2 cellular contexts compared by ENCODE assay signal in the genomic region with DNA sequence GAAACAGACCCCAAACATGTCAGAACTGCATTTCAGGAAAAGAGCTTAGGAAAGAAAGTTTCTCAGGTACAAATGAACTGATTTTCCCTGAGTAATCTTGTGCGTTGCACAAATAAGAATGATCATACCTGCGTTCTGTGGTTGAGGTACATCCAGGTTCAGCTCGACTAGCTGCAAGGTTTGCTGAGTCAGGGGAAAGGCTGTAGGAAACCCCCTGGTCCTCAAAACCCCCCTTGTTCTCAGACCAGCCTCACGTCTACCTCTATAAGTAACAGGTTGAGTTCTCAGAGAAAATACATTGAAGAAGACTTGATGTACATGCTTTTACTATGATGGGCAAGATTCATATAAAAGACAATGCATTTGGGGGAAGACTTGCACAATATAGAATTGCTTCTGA.
TF ChIP-seq lines count a peak whose summit lies in the region.

No MANE protein-coding gene starts in this region.

TF ChIP-seq in GM23338, 12 proteins besides CTCF, POLR2A, EP300 and RAD21 (continued from another document):
- TF ChIP-seq, protein P1, sequence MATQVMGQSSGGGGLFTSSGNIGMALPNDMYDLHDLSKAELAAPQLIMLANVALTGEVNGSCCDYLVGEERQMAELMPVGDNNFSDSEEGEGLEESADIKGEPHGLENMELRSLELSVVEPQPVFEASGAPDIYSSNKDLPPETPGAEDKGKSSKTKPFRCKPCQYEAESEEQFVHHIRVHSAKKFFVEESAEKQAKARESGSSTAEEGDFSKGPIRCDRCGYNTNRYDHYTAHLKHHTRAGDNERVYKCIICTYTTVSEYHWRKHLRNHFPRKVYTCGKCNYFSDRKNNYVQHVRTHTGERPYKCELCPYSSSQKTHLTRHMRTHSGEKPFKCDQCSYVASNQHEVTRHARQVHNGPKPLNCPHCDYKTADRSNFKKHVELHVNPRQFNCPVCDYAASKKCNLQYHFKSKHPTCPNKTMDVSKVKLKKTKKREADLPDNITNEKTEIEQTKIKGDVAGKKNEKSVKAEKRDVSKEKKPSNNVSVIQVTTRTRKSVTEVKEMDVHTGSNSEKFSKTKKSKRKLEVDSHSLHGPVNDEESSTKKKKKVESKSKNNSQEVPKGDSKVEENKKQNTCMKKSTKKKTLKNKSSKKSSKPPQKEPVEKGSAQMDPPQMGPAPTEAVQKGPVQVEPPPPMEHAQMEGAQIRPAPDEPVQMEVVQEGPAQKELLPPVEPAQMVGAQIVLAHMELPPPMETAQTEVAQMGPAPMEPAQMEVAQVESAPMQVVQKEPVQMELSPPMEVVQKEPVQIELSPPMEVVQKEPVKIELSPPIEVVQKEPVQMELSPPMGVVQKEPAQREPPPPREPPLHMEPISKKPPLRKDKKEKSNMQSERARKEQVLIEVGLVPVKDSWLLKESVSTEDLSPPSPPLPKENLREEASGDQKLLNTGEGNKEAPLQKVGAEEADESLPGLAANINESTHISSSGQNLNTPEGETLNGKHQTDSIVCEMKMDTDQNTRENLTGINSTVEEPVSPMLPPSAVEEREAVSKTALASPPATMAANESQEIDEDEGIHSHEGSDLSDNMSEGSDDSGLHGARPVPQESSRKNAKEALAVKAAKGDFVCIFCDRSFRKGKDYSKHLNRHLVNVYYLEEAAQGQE (IDR thresholded peaks at IDR 0.05; ENCODE audit: unreplicated experiment) = no peak
- no peak for TF ChIP-seq ZNF114 (CRISPR knock-in tag; IDR thresholded peaks at IDR 0.05)
- TF ChIP-seq, protein P2, sequence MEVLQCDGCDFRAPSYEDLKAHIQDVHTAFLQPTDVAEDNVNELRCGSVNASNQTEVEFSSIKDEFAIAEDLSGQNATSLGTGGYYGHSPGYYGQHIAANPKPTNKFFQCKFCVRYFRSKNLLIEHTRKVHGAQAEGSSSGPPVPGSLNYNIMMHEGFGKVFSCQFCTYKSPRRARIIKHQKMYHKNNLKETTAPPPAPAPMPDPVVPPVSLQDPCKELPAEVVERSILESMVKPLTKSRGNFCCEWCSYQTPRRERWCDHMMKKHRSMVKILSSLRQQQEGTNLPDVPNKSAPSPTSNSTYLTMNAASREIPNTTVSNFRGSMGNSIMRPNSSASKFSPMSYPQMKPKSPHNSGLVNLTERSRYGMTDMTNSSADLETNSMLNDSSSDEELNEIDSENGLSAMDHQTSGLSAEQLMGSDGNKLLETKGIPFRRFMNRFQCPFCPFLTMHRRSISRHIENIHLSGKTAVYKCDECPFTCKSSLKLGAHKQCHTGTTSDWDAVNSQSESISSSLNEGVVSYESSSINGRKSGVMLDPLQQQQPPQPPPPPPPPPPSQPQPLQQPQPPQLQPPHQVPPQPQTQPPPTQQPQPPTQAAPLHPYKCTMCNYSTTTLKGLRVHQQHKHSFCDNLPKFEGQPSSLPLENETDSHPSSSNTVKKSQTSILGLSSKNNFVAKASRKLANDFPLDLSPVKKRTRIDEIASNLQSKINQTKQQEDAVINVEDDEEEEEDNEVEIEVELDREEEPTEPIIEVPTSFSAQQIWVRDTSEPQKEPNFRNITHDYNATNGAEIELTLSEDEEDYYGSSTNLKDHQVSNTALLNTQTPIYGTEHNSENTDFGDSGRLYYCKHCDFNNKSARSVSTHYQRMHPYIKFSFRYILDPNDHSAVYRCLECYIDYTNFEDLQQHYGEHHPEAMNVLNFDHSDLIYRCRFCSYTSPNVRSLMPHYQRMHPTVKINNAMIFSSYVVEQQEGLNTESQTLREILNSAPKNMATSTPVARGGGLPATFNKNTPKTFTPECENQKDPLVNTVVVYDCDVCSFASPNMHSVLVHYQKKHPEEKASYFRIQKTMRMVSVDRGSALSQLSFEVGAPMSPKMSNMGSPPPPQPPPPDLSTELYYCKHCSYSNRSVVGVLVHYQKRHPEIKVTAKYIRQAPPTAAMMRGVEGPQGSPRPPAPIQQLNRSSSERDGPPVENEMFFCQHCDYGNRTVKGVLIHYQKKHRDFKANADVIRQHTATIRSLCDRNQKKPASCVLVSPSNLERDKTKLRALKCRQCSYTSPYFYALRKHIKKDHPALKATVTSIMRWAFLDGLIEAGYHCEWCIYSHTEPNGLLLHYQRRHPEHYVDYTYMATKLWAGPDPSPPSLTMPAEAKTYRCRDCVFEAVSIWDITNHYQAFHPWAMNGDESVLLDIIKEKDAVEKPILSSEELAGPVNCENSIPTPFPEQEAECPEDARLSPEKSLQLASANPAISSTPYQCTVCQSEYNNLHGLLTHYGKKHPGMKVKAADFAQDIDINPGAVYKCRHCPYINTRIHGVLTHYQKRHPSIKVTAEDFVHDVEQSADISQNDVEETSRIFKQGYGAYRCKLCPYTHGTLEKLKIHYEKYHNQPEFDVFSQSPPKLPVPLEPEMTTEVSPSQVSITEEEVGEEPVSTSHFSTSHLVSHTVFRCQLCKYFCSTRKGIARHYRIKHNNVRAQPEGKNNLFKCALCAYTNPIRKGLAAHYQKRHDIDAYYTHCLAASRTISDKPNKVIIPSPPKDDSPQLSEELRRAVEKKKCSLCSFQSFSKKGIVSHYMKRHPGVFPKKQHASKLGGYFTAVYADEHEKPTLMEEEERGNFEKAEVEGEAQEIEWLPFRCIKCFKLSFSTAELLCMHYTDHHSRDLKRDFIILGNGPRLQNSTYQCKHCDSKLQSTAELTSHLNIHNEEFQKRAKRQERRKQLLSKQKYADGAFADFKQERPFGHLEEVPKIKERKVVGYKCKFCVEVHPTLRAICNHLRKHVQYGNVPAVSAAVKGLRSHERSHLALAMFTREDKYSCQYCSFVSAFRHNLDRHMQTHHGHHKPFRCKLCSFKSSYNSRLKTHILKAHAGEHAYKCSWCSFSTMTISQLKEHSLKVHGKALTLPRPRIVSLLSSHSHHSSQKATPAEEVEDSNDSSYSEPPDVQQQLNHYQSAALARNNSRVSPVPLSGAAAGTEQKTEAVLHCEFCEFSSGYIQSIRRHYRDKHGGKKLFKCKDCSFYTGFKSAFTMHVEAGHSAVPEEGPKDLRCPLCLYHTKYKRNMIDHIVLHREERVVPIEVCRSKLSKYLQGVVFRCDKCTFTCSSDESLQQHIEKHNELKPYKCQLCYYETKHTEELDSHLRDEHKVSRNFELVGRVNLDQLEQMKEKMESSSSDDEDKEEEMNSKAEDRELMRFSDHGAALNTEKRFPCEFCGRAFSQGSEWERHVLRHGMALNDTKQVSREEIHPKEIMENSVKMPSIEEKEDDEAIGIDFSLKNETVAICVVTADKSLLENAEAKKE (CRISPR knock-in tag; IDR thresholded peaks at IDR 0.05) = no peak
- TF ChIP-seq POLR2AphosphoS5 (IDR thresholded peaks at IDR 0.05; ENCODE audit: low read depth) = no peak
- no peak for TF ChIP-seq STAT1 (IDR thresholded peaks at IDR 0.05; ENCODE audit: unreplicated experiment)
- no peak for TF ChIP-seq EZH2 (IDR thresholded peaks at IDR 0.05; ENCODE audit: low read depth, unreplicated experiment)
- TF ChIP-seq NANOG (IDR thresholded peaks at IDR 0.05; ENCODE audit: borderline replicate concordance) = no peak
- TF ChIP-seq, protein P3, sequence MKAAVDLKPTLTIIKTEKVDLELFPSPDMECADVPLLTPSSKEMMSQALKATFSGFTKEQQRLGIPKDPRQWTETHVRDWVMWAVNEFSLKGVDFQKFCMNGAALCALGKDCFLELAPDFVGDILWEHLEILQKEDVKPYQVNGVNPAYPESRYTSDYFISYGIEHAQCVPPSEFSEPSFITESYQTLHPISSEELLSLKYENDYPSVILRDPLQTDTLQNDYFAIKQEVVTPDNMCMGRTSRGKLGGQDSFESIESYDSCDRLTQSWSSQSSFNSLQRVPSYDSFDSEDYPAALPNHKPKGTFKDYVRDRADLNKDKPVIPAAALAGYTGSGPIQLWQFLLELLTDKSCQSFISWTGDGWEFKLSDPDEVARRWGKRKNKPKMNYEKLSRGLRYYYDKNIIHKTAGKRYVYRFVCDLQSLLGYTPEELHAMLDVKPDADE (IDR thresholded peaks at IDR 0.05) = no peak

TF ChIP-seq in K562, 482 proteins besides CTCF, POLR2A, EP300 and RAD21:
- TF ChIP-seq, protein P4, sequence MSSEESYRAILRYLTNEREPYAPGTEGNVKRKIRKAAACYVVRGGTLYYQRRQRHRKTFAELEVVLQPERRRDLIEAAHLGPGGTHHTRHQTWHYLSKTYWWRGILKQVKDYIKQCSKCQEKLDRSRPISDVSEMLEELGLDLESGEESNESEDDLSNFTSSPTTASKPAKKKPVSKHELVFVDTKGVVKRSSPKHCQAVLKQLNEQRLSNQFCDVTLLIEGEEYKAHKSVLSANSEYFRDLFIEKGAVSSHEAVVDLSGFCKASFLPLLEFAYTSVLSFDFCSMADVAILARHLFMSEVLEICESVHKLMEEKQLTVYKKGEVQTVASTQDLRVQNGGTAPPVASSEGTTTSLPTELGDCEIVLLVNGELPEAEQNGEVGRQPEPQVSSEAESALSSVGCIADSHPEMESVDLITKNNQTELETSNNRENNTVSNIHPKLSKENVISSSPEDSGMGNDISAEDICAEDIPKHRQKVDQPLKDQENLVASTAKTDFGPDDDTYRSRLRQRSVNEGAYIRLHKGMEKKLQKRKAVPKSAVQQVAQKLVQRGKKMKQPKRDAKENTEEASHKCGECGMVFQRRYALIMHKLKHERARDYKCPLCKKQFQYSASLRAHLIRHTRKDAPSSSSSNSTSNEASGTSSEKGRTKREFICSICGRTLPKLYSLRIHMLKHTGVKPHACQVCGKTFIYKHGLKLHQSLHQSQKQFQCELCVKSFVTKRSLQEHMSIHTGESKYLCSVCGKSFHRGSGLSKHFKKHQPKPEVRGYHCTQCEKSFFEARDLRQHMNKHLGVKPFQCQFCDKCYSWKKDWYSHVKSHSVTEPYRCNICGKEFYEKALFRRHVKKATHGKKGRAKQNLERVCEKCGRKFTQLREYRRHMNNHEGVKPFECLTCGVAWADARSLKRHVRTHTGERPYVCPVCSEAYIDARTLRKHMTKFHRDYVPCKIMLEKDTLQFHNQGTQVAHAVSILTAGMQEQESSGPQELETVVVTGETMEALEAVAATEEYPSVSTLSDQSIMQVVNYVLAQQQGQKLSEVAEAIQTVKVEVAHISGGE (CRISPR knock-in tag; IDR thresholded peaks at IDR 0.05) = no peak
- TF ChIP-seq, protein P5, sequence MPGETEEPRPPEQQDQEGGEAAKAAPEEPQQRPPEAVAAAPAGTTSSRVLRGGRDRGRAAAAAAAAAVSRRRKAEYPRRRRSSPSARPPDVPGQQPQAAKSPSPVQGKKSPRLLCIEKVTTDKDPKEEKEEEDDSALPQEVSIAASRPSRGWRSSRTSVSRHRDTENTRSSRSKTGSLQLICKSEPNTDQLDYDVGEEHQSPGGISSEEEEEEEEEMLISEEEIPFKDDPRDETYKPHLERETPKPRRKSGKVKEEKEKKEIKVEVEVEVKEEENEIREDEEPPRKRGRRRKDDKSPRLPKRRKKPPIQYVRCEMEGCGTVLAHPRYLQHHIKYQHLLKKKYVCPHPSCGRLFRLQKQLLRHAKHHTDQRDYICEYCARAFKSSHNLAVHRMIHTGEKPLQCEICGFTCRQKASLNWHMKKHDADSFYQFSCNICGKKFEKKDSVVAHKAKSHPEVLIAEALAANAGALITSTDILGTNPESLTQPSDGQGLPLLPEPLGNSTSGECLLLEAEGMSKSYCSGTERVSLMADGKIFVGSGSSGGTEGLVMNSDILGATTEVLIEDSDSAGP (CRISPR knock-in tag; IDR thresholded peaks at IDR 0.05) = no peak
- TF ChIP-seq ZNF316 (IDR thresholded peaks at IDR 0.05) (peak; percentile 33; the same call in 1 of the 2 replicates), U2AF2 (optimal IDR thresholded peaks at IDR 0.05; ENCODE audit: low read depth, low read length) (no peak), MAFF (IDR thresholded peaks at IDR 0.05; ENCODE audit: low read length) (0 out of 2 replicates have a peak, but pooled peaks have one; percentile 31), GABPB1 (CRISPR knock-in tag; IDR thresholded peaks at IDR 0.05) (no peak), ZC3H11A (IDR thresholded peaks at IDR 0.05; ENCODE audit: low read depth, low read length) (no peak), ZNF699 (CRISPR knock-in tag; IDR thresholded peaks at IDR 0.05; ENCODE audit: insufficient replicate concordance) (no peak), BHLHE40 (IDR thresholded peaks at IDR 0.05; ENCODE audit: low read length) (no peak), SNRNP70 (optimal IDR thresholded peaks at IDR 0.05; ENCODE audit: low read depth, low read length) (no peak), C11orf30 (IDR thresholded peaks at IDR 0.05; ENCODE audit: low read depth) (0 out of 2 replicates have a peak, but pooled peaks have one; percentile 12), CTBP1 (IDR thresholded peaks at IDR 0.05; ENCODE audit: borderline replicate concordance) (no peak), TBL1XR1 (IDR thresholded peaks at IDR 0.05; ENCODE audit: low read length in 2 of 2) (no peak), MAFK (IDR thresholded peaks at IDR 0.05; ENCODE audit: low read length) (0 out of 2 replicates have a peak, but pooled peaks have one; percentile 28), GTF2F1 (IDR thresholded peaks at IDR 0.05; ENCODE audit: low read depth, low read length) (no peak)
TF ChIP-seq in K562: peak in this region for 4.
